18 cellular contexts compared by ENCODE assay signal in genomic region chr22:20635227-20635591, GRCh38.
DNase-seq lines count a peak whose midpoint lies in the region; ATAC-seq, FAIRE-seq and TF ChIP-seq lines count a peak whose summit lies in the region.
"Had no signal": no experiment of that assay in that cellular context is flagged by ENCODE, and none has a peak within 500 bp of the region (broad histone marks: within the 10 kb centered on the region; RNA-seq: fewer than 3 reads in every experiment).

No MANE protein-coding gene starts in this region.

- no peak overlapping the region for H2AFZ ChIP-seq in GM12878 (ENCODE audit: control insufficient read depth, low read depth, low read length)
- H2AFZ ChIP-seq: GM23248 had no signal

- intact Hi-C loops in GM12878 (cut with micrococcal nuclease; ENCODE audit: unreplicated experiment) = no loop called here

- H3K9ac ChIP-seq in BLaER1 treated with 17β-estradiol and CSF1 and Interleukin-3, amounts not matched to agents 10 nM and 100 nM = peak overlapping the region in 6 of 11 experiments; percentile 27 to 58 (median 47); a peak in 6 of 22 replicates
- no peak overlapping the region for H3K9ac ChIP-seq in GM12878 (ENCODE audit: control insufficient read depth, insufficient read depth, low read length)
- H3K9ac ChIP-seq: GM23248 had no signal

- RAD21 ChIA-PET in GM12878 (lab: Charles Lee; ENCODE audit: unreplicated experiment) = interaction anchor here (0.9 kb wide), 1 partner anchor 9 kb away, joined by 3 read pairs; no protein-coding TSS in a partner anchor

- no peak for TF ChIP-seq RAD21 in GM12878 (IDR thresholded peaks at IDR 0.05; ENCODE audit: insufficient read depth, low read depth, low read length)

- BruUV-seq in GM12878 (replicated peaks; lab: Mats Ljungman, UMichigan) = no TSS peak

- H3K4me3 Mint-ChIP-seq in neural crest cell = no peak overlapping the region
- no peak overlapping the region for H3K4me3 Mint-ChIP-seq in stimulated activated memory B cell treated with anti-CD40 and anti-IgM and Interleukin-4, amounts not matched to agents 10 μg/mL and 1 μg/mL and 100 μg/mL, for 72 hours
- H3K4me3 Mint-ChIP-seq: B cell; CD4-positive, alpha-beta T cell had no signal

- ATAC-seq in GM12878 (no peak), HG03196 (IDR thresholded peaks at IDR 0.05; ENCODE audit: unreplicated experiment) (no peak), GM21576 (IDR thresholded peaks at IDR 0.05; ENCODE audit: unreplicated experiment) (no peak)
- ATAC-seq in stimulated activated memory B cell treated with anti-CD40 and anti-IgM and Interleukin-4, amounts not matched to agents 10 μg/mL and 1 μg/mL and 100 μg/mL, for 72 hours = peak; percentile 24

- no peak for TF ChIP-seq POLR2A in GM12878 (IDR thresholded peaks at IDR 0.05; ENCODE audit: low read depth, low read length)

- H3K27me3 ChIP-seq in BLaER1 treated with 17β-estradiol and CSF1 and Interleukin-3, amounts not matched to agents 10 nM and 100 nM = no peaks in the 10 kb centered on the region
- no peaks in the 10 kb centered on the region for H3K27me3 ChIP-seq in GM12878 (replicated peaks in 1 of 2; ENCODE audit: control insufficient read depth in 2 of 2, insufficient read depth in 2 of 2, low read length in 1 of 2)

- H3K4me3 ChIP-seq in BLaER1 treated with 17β-estradiol and CSF1 and Interleukin-3, amounts not matched to agents 10 nM and 100 nM = peak overlapping the region in 1 of 10 experiments; percentile 26; a peak in 1 of 20 replicates
- no peak overlapping the region for H3K4me3 ChIP-seq in GM12878
- H3K4me3 ChIP-seq: GM23248, HAP-1 had no signal

- no peaks in the 10 kb centered on the region for H3K4me1 Mint-ChIP-seq in neural crest cell
- H3K4me1 Mint-ChIP-seq in stimulated activated memory B cell treated with anti-CD40 and anti-IgM and Interleukin-4, amounts not matched to agents 10 μg/mL and 1 μg/mL and 100 μg/mL, for 72 hours = no peaks in the 10 kb centered on the region
- H3K4me1 Mint-ChIP-seq: B cell had no signal

- in situ Hi-C loops in GM12878 (cut with MboI) = no loop called here

- DNase-seq in GM12878 (ENCODE audit: low read depth, low spot score) (no peak), neural crest cell (ENCODE audit: low read depth, low spot score) (no peak), NCI-H510A treated with DMSO at 0.1 percent for 48 hours (lab: John Stamatoyannopoulos, UW) (no peak)
- DNase-seq: Caco-2; CD4-positive, alpha-beta T cell; DMS79; GM23248; KBM-7 had no signal

- 31% methylated on average over 6 of the region's 6 CpGs for WGBS in GM12878 (ENCODE audit: insufficient coverage, insufficient replicate concordance, low lambda C conversion rate, missing lambda C conversion rate)

- no peaks in the 10 kb centered on the region for H3K36me3 Mint-ChIP-seq in neural crest cell (ENCODE audit: low read depth)
- H3K36me3 Mint-ChIP-seq in stimulated activated memory B cell treated with anti-CD40 and anti-IgM and Interleukin-4, amounts not matched to agents 10 μg/mL and 1 μg/mL and 100 μg/mL, for 72 hours = no peaks in the 10 kb centered on the region

- no peak for FAIRE-seq in GM12878 (lab: Jason Lieb, UNC)
- FAIRE-seq: D721Med, GM19239 had no signal

- H3K27ac Mint-ChIP-seq in neural crest cell (ENCODE audit: unreplicated experiment) = peak overlapping the region; percentile 43
- no peak overlapping the region for H3K27ac Mint-ChIP-seq in stimulated activated memory B cell treated with anti-CD40 and anti-IgM and Interleukin-4, amounts not matched to agents 10 μg/mL and 1 μg/mL and 100 μg/mL, for 72 hours
- H3K27ac Mint-ChIP-seq: B cell; CD4-positive, alpha-beta T cell had no signal

- H3K79me2 ChIP-seq in GM12878 (ENCODE audit: control insufficient read depth, insufficient read depth, low read length) = no peaks in the 10 kb centered on the region

- H3K27ac ChIP-seq in BLaER1 treated with 17β-estradiol and CSF1 and Interleukin-3, amounts not matched to agents 10 nM and 100 nM = peak overlapping the region in 6 of 11 experiments; percentile 9 to 55 (median 40); a peak in 7 of 22 replicates
- no peak overlapping the region for H3K27ac ChIP-seq in GM12878 (ENCODE audit: control insufficient read depth, insufficient read depth)
- H3K27ac ChIP-seq: C4-2B, GM23248, HL-60 had no signal

- H4K20me1 ChIP-seq in BLaER1 treated with 17β-estradiol and CSF1 and Interleukin-3, amounts not matched to agents 10 nM and 100 nM = no peaks in the 10 kb centered on the region
- H4K20me1 ChIP-seq in GM12878 (ENCODE audit: control insufficient read depth, insufficient read depth) = no peaks in the 10 kb centered on the region

- SMC1A ChIA-PET in GM12878 (lab: Charles Lee; ENCODE audit: uncharacterized antibody, unreplicated experiment) = no interaction called here

- H3K27me3 Mint-ChIP-seq in neural crest cell (ENCODE audit: low read depth) = peaks cover 22% of the 10 kb centered on the region
- peaks cover 68% of the 10 kb centered on the region for H3K27me3 Mint-ChIP-seq in stimulated activated memory B cell treated with anti-CD40 and anti-IgM and Interleukin-4, amounts not matched to agents 10 μg/mL and 1 μg/mL and 100 μg/mL, for 72 hours

- H3K36me3 ChIP-seq in BLaER1 treated with 17β-estradiol and CSF1 and Interleukin-3, amounts not matched to agents 10 nM and 100 nM = no peaks in the 10 kb centered on the region
- H3K36me3 ChIP-seq in GM12878 (ENCODE audit: control insufficient read depth in 2 of 2, insufficient read depth in 2 of 2, low read length in 1 of 2) = no peaks in the 10 kb centered on the region
- H3K36me3 ChIP-seq: HAP-1 had no signal

- no peak for TF ChIP-seq CTCF in GM12878 (IDR thresholded peaks at IDR 0.05 in 2 of 3, conservative IDR thresholded peaks at IDR 0.05 in 1 of 3; ENCODE audit: control insufficient read depth in 2 of 3, extremely low read depth in 1 of 3, insufficient read depth in 1 of 3, low read depth in 3 of 3, low read length in 3 of 3)
- no peak for TF ChIP-seq CTCF in neural crest cell (conservative IDR thresholded peaks at IDR 0.05)

- peaks cover 12 to 32% (median 28%) of the 10 kb centered on the region in 10 experiments for H3K4me1 ChIP-seq in BLaER1 treated with 17β-estradiol and CSF1 and Interleukin-3, amounts not matched to agents 10 nM and 100 nM
- peaks cover 4% of the 10 kb centered on the region; the same call in 1 of the 2 replicates for H3K4me1 ChIP-seq in GM12878 (ENCODE audit: control insufficient read depth, insufficient read depth, low read length)
- H3K4me1 ChIP-seq: HAP-1 had no signal

- peak overlapping the region; percentile 25 to 99 (median 86) for H3K4me2 ChIP-seq in BLaER1 treated with 17β-estradiol and CSF1 and Interleukin-3, amounts not matched to agents 10 nM and 100 nM
- 0 out of 2 replicates have a peak overlapping the region, but pooled peaks have one; percentile 3 for H3K4me2 ChIP-seq in GM12878 (ENCODE audit: control insufficient read depth, insufficient read depth)

- POLR2A ChIA-PET in GM12878 (lab: Charles Lee) = no interaction called here

- CTCF ChIA-PET in GM12878 (lab: Yijun Ruan, JAX) = no interaction called here

- peaks cover 0 to 6% (median 0%) of the 10 kb centered on the region in 11 experiments; a peak in 4 of 22 replicates for H3K9me3 ChIP-seq in BLaER1 treated with 17β-estradiol and CSF1 and Interleukin-3, amounts not matched to agents 10 nM and 100 nM (replicated peaks in 1 of 11)
- H3K9me3 ChIP-seq in GM12878 (replicated peaks; ENCODE audit: control insufficient read depth, insufficient read depth, low read length) = 0 out of 3 replicates have a peak, but pooled peaks cover 2% of the 10 kb centered on the region
- H3K9me3 ChIP-seq: Caco-2, HAP-1 had no signal

- no peaks in the 10 kb centered on the region for H3K9me3 Mint-ChIP-seq in neural crest cell
- peaks cover 4% of the 10 kb centered on the region for H3K9me3 Mint-ChIP-seq in stimulated activated memory B cell treated with anti-CD40 and anti-IgM and Interleukin-4, amounts not matched to agents 10 μg/mL and 1 μg/mL and 100 μg/mL, for 72 hours
- H3K9me3 Mint-ChIP-seq: CD4-positive, alpha-beta T cell had no signal

- no peak for TF ChIP-seq EP300 in GM12878 (IDR thresholded peaks at IDR 0.05; ENCODE audit: borderline replicate concordance in 1 of 2, control insufficient read depth in 1 of 2, low read depth in 2 of 2, low read length in 2 of 2)

TF ChIP-seq in GM12878, 131 proteins besides CTCF, POLR2A, EP300 and RAD21 (continues in another document):
- no peak for TF ChIP-seq FOS (IDR thresholded peaks at IDR 0.05; ENCODE audit: borderline replicate concordance, extremely low read depth, insufficient read length)
- no peak for TF ChIP-seq CREM (IDR thresholded peaks at IDR 0.05; ENCODE audit: low read depth)
- no peak for TF ChIP-seq LARP7 (IDR thresholded peaks at IDR 0.05)
- no peak for TF ChIP-seq POLR2AphosphoS5 (IDR thresholded peaks at IDR 0.05; ENCODE audit: low read length)
- TF ChIP-seq, protein P1, sequence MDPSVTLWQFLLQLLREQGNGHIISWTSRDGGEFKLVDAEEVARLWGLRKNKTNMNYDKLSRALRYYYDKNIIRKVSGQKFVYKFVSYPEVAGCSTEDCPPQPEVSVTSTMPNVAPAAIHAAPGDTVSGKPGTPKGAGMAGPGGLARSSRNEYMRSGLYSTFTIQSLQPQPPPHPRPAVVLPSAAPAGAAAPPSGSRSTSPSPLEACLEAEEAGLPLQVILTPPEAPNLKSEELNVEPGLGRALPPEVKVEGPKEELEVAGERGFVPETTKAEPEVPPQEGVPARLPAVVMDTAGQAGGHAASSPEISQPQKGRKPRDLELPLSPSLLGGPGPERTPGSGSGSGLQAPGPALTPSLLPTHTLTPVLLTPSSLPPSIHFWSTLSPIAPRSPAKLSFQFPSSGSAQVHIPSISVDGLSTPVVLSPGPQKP (IDR thresholded peaks at IDR 0.05; ENCODE audit: low read depth, low read length) = no peak
- TF ChIP-seq TARDBP (IDR thresholded peaks at IDR 0.05; ENCODE audit: borderline replicate concordance) = no peak
- TF ChIP-seq SMAD1 (IDR thresholded peaks at IDR 0.05; ENCODE audit: low read depth, partially characterized antibody) = no peak
